Comparison of ENCODE assay signal across 1 cellular context in genomic region chr17:27473190-27473747, GRCh38.
TF ChIP-seq lines count a peak whose summit lies in the region.

No MANE protein-coding gene starts in this region.

TF ChIP-seq in K562, 482 proteins besides CTCF, POLR2A, EP300 and RAD21 (continued from another document):
- TF ChIP-seq, protein P1, sequence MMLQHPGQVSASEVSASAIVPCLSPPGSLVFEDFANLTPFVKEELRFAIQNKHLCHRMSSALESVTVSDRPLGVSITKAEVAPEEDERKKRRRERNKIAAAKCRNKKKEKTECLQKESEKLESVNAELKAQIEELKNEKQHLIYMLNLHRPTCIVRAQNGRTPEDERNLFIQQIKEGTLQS (IDR thresholded peaks at IDR 0.05): peak; percentile 79; the same call in 1 of the 2 replicates
- TF ChIP-seq, protein P1 (CRISPR knock-in tag; conservative IDR thresholded peaks at IDR 0.05): no peak
- TF ChIP-seq MEF2A (IDR thresholded peaks at IDR 0.05; ENCODE audit: control insufficient read depth, low read depth, low read length): no peak
